Comparison of ENCODE assay signal across 17 cellular contexts in genomic region chr2:175010848-175011254, GRCh38. TPM values are rescaled to one million over a fixed set of nuclear protein-coding genes. Genes with fewer than 3 reads are reported as not detected.
DNase-seq lines count a peak whose midpoint lies in the region; ATAC-seq lines count a peak whose summit lies in the region.
"Had no signal": no experiment of that assay in that cellular context is flagged by ENCODE, and none has a peak within 500 bp of the region (broad histone marks: within the 10 kb centered on the region; RNA-seq: fewer than 3 reads in every experiment).

No MANE protein-coding gene starts in this region.

- peaks cover 44% of the 10 kb centered on the region for H3K27me3 Mint-ChIP-seq in activated CD8-positive, alpha-beta T cell treated with anti-CD3 and anti-CD28 coated beads, Interleukin-2, amount 10 ng/mL, durations not matched to agents 7 days and 5 days (ENCODE audit: low read depth)

- H3K9me3 Mint-ChIP-seq in activated CD8-positive, alpha-beta T cell treated with anti-CD3 and anti-CD28 coated beads, Interleukin-2, amount 10 ng/mL, durations not matched to agents 7 days and 5 days (ENCODE audit: insufficient read depth) = no peaks in the 10 kb centered on the region
- H3K9me3 Mint-ChIP-seq: brain; HFFc6; stimulated activated memory B cell treated with anti-CD40 and anti-IgM and Interleukin-4, amounts not matched to agents 10 μg/mL and 1 μg/mL and 100 μg/mL, for 72 hours had no signal

- DNase-seq in DMS79 treated with DMSO at 0.1 percent for 48 hours (lab: John Stamatoyannopoulos, UW) = peak; percentile 97
- DNase-seq in NCI-H187 treated with DMSO at 0.1 percent for 48 hours (lab: John Stamatoyannopoulos, UW) = peak; percentile 75
- peak; percentile 52 to 90 for DNase-seq in NCI-H524 (lab: John Stamatoyannopoulos, UW)
- DNase-seq in glomerular visceral epithelial cell (ENCODE audit: extremely low spot score) = peak; percentile 14
- no peak for DNase-seq in activated gamma-delta T cell (lab: John Stamatoyannopoulos, UW)
- DNase-seq in activated CD8-positive, alpha-beta T cell treated with anti-CD3 and anti-CD28 coated beads, Interleukin-2, amount 10 ng/mL, durations not matched to agents 7 days and 5 days = no peak
- DNase-seq in T1000 (lab: John Stamatoyannopoulos, UW) = no peak
- DNase-seq: activated gamma-delta T cell treated with Interleukin-2 at 50 U/mL for 16 hours, HFFc6, Kasumi-1, mammary epithelial cell, nephron progenitor cell, sigmoid colon, trophoblast cell had no signal

- H3K4me3 Mint-ChIP-seq in activated CD8-positive, alpha-beta T cell treated with anti-CD3 and anti-CD28 coated beads, Interleukin-2, amount 10 ng/mL, durations not matched to agents 7 days and 5 days = no peak overlapping the region
- H3K4me3 Mint-ChIP-seq: brain; HFFc6; nephron progenitor cell; stimulated activated memory B cell treated with anti-CD40 and anti-IgM and Interleukin-4, amounts not matched to agents 10 μg/mL and 1 μg/mL and 100 μg/mL, for 72 hours had no signal

- CTCF ChIA-PET in activated CD8-positive, alpha-beta T cell treated with anti-CD3 and anti-CD28 coated beads, Interleukin-2, amount 10 ng/mL, durations not matched to agents 7 days and 5 days (lab: Charles Lee) = interaction anchor here (1.6 kb wide), 1 partner anchor 262 kb away, joined by 3 read pairs; no protein-coding TSS in a partner anchor

- no peak overlapping the region for H3K27ac Mint-ChIP-seq in activated CD8-positive, alpha-beta T cell treated with anti-CD3 and anti-CD28 coated beads, Interleukin-2, amount 10 ng/mL, durations not matched to agents 7 days and 5 days
- H3K27ac Mint-ChIP-seq: HFFc6; nephron progenitor cell; stimulated activated memory B cell treated with anti-CD40 and anti-IgM and Interleukin-4, amounts not matched to agents 10 μg/mL and 1 μg/mL and 100 μg/mL, for 72 hours had no signal

- H3K36me3 Mint-ChIP-seq in activated CD8-positive, alpha-beta T cell treated with anti-CD3 and anti-CD28 coated beads, Interleukin-2, amount 10 ng/mL, durations not matched to agents 7 days and 5 days (ENCODE audit: low read depth) = no peaks in the 10 kb centered on the region
- H3K36me3 Mint-ChIP-seq: brain; stimulated activated memory B cell treated with anti-CD40 and anti-IgM and Interleukin-4, amounts not matched to agents 10 μg/mL and 1 μg/mL and 100 μg/mL, for 72 hours had no signal

- POLR2A ChIA-PET in activated CD8-positive, alpha-beta T cell treated with anti-CD3 and anti-CD28 coated beads, Interleukin-2, amount 10 ng/mL, durations not matched to agents 7 days and 5 days (lab: Charles Lee) = no interaction called here

- ATAC-seq in activated CD8-positive, alpha-beta T cell treated with anti-CD3 and anti-CD28 coated beads, Interleukin-2, amount 10 ng/mL, durations not matched to agents 7 days and 5 days = no peak
- no peak for ATAC-seq in HG02938 (IDR thresholded peaks at IDR 0.05; ENCODE audit: unreplicated experiment)
- ATAC-seq: stimulated activated memory B cell treated with anti-CD40 and anti-IgM and Interleukin-4, amounts not matched to agents 10 μg/mL and 1 μg/mL and 100 μg/mL, for 72 hours had no signal

- peaks cover 2% of the 10 kb centered on the region for H3K4me1 Mint-ChIP-seq in activated CD8-positive, alpha-beta T cell treated with anti-CD3 and anti-CD28 coated beads, Interleukin-2, amount 10 ng/mL, durations not matched to agents 7 days and 5 days (ENCODE audit: low read depth)
- H3K4me1 Mint-ChIP-seq: stimulated activated memory B cell treated with anti-CD40 and anti-IgM and Interleukin-4, amounts not matched to agents 10 μg/mL and 1 μg/mL and 100 μg/mL, for 72 hours had no signal

RNA-seq across cellular contexts. Expression of gene CHN1, which starts 5.7 kb away (rescaled TPM):
- total RNA-seq in activated CD8-positive, alpha-beta T cell treated with anti-CD3 and anti-CD28 coated beads, Interleukin-2, amount 10 ng/mL, durations not matched to agents 7 days and 5 days = under 1 TPM; 0.11 to 0.50 TPM

Comparison
In these comparisons a context has a peak if more than half of its experiments do, and no peak if none do; other contexts are left out.
1. DNase-seq: peak in DMS79 treated with DMSO at 0.1 percent for 48 hours (single experiment), NCI-H187 treated with DMSO at 0.1 percent for 48 hours (single experiment), NCI-H524 (2 of 2) and glomerular visceral epithelial cell (single experiment); none in activated gamma-delta T cell (single experiment), activated CD8-positive, alpha-beta T cell treated with anti-CD3 and anti-CD28 coated beads, Interleukin-2, amount 10 ng/mL, durations not matched to agents 7 days and 5 days (single experiment) and T1000 (single experiment).